ENCODE assay signal across 23 cellular contexts in genomic region chr10:13337128-13337826, GRCh38.
"Had no signal": no experiment of that assay in that cellular context is flagged by ENCODE, and none has a peak within 500 bp of the region (broad histone marks: within the 10 kb centered on the region; RNA-seq: fewer than 3 reads in every experiment).

No MANE protein-coding gene starts in this region.

- H3K4me3 Mint-ChIP-seq: activated CD4-positive, alpha-beta memory T cell treated with anti-CD3 and anti-CD28 coated beads for 36 hours; activated CD4-positive, alpha-beta T cell treated with anti-CD3 and anti-CD28 coated beads for 36 hours; activated T-cell treated with anti-CD3 and anti-CD28 coated beads, Interleukin-2, amount 50 U/mL, for 4 hours; memory B cell; natural killer cell; T-helper 17 cell had no signal

- ATAC-seq: activated CD4-positive, alpha-beta T cell treated with anti-CD3 and anti-CD28 coated beads for 36 hours; activated T-cell treated with anti-CD3 and anti-CD28 coated beads, Interleukin-2, amount 50 U/mL, for 4 hours; natural killer cell; stimulated activated naive CD8-positive, alpha-beta T cell treated with anti-CD3 and anti-CD28 coated beads, Interleukin-15, Interleukin-2, amounts not matched to agents 100 U/mL and 50 U/mL, for 24 hours; T-helper 17 cell; upper lobe of right lung had no signal

- H3K9me3 ChIP-seq: adrenal gland, esophagus squamous epithelium, neutrophil, testis, upper lobe of right lung had no signal

- H3K4me3 ChIP-seq: adrenal gland, cardiac muscle cell, esophagus squamous epithelium, skin epidermis, testis, upper lobe of right lung had no signal

- H3K4me1 ChIP-seq: adrenal gland, testis, upper lobe of right lung had no signal

- H3K27ac ChIP-seq: adrenal gland, cardiac muscle cell, neutrophil, testis, upper lobe of right lung, WERI-Rb-1 had no signal

- H3K27me3 ChIP-seq: adrenal gland, cardiac muscle cell, esophagus squamous epithelium, neutrophil, testis, upper lobe of right lung had no signal

- H3K36me3 Mint-ChIP-seq: natural killer cell had no signal

- H3K27ac Mint-ChIP-seq: activated CD4-positive, alpha-beta memory T cell treated with anti-CD3 and anti-CD28 coated beads for 36 hours; memory B cell; natural killer cell; T-helper 17 cell had no signal

- H3K9me3 Mint-ChIP-seq: activated CD4-positive, alpha-beta memory T cell treated with anti-CD3 and anti-CD28 coated beads for 36 hours; activated T-cell treated with anti-CD3 and anti-CD28 coated beads, Interleukin-2, amount 50 U/mL, for 4 hours; memory B cell; natural killer cell had no signal

- DNase-seq: activated CD4-positive, alpha-beta memory T cell treated with anti-CD3 and anti-CD28 coated beads for 36 hours; activated CD4-positive, alpha-beta T cell treated with anti-CD3 and anti-CD28 coated beads for 36 hours; activated effector memory CD4-positive, alpha-beta T cell treated with Interleukin-2 at 50 U/mL for 16 hours; activated naive CD4-positive, alpha-beta T cell treated with anti-CD3 and anti-CD28 coated beads, Interleukin-2, amount 50 U/mL, for 16 hours; activated T-cell treated with anti-CD3 and anti-CD28 coated beads, Interleukin-2, amount 50 U/mL, for 4 hours; adrenal gland; esophagus squamous epithelium; foreskin fibroblast; hypothalamus; left ventricle myocardium superior; natural killer cell; retina; stimulated activated CD4-positive, alpha-beta T cell treated with anti-CD3 and anti-CD28 coated beads, Interleukin-4, amount 100 ng/mL, for 4 hours; stimulated activated CD8-positive, alpha-beta memory T cell treated with anti-CD3 and anti-CD28 coated beads, Interleukin-4, amount 100 ng/mL, for 48 hours; stimulated activated naive CD8-positive, alpha-beta T cell treated with anti-CD3 and anti-CD28 coated beads, Interleukin-15, Interleukin-2, amounts not matched to agents 100 U/mL and 50 U/mL, for 24 hours; T-helper 17 cell; testis; upper lobe of right lung; WERI-Rb-1 had no signal

- H3K27me3 Mint-ChIP-seq: activated CD4-positive, alpha-beta memory T cell treated with anti-CD3 and anti-CD28 coated beads for 36 hours; activated CD4-positive, alpha-beta T cell treated with anti-CD3 and anti-CD28 coated beads for 36 hours; memory B cell; T-helper 17 cell had no signal
